19 cellular contexts compared by ENCODE assay signal in the genomic region with DNA sequence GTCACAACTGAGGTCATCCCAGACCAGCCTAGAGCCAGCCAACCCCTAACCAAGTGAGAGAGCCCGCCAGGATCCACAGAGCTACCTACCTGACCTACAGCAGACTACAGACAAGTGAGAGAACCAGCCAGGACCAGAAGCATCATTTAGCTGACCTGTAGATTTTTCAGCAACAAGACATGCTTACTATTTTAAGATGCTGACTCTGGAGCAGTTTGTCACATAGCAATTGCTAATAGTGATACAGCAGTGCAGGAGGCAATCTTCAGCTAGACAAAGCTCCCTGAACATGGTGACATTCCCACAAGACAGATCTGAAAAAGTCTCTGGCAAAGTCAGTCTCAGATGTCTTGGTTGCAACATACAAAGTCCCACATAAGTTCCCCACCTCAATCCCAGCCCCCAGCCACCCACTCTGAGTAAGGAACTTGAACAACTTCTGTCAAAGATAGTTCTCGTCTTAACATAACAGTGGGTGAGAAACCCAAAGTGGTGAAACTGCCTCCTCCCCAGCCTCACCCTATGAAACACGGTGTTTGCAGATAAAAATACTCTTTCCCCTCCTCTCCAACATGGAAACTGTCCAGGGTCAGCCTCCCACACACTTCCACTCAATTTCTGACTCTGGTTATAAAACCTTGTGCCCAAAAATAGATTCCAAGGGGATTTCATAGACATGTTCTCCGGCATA.
DNase-seq lines count a peak whose midpoint lies in the region; ATAC-seq and TF ChIP-seq lines count a peak whose summit lies in the region.
"Had no signal": no experiment of that assay in that cellular context is flagged by ENCODE, and none has a peak within 500 bp of the region (broad histone marks: within the 10 kb centered on the region; RNA-seq: fewer than 3 reads in every experiment).

No MANE protein-coding gene starts in this region.

- DNase-seq in dorsolateral prefrontal cortex (peak in 6 of 10 donors; percentile 32 to 79 (median 60)), posterior cingulate gyrus (peak in 6 of 10 donors; percentile 35 to 89 (median 77)), DMS53 (lab: John Stamatoyannopoulos, UW) (no peak), NCI-H1417 treated with DMSO at 0.1 percent for 48 hours (lab: John Stamatoyannopoulos, UW) (no peak)
- DNase-seq: C1 segment of cervical spinal cord; Calu3; CD8-positive, alpha-beta memory T cell; DMS153; Kasumi-1; NCI-H1048; NCI-H1436; NCI-H187 treated with DMSO at 0.1 percent for 48 hours; NCI-H2107; NCI-H446 treated with DMSO at 0.1 percent for 48 hours; NCI-H526 treated with DMSO at 0.1 percent for 48 hours had no signal

- H3K27ac ChIP-seq in HEK293 (ENCODE audit: extremely low read depth, low read depth, low read length) (no peak overlapping the region), dorsolateral prefrontal cortex (peak overlapping the region in 31 of 59 donors; percentile 15 to 84 (median 58))

- H3K36me3 ChIP-seq in HEK293 (ENCODE audit: control insufficient read depth in 2 of 2, insufficient read depth in 1 of 2, low read length in 2 of 2) = no peaks in the 10 kb centered on the region

- intact Hi-C loops in dorsolateral prefrontal cortex (cut with DNase I) = no loop called here
- intact Hi-C loops in posterior cingulate gyrus (cut with DNase I) = loop anchor here (5.0 kb wide), 1 partner anchor 353 kb away; no protein-coding TSS in a partner anchor

- no peak for ATAC-seq in HG03159 (IDR thresholded peaks at IDR 0.05; ENCODE audit: unreplicated experiment)
- no peak for ATAC-seq in GM21367 (IDR thresholded peaks at IDR 0.05; ENCODE audit: unreplicated experiment)
- ATAC-seq: SK-N-SH treated with all-trans-retinoic acid at 6 μM for 48 hours had no signal

- POLR2A ChIA-PET in HEK293 (lab: Yijun Ruan, JAX) = no interaction called here

- TF ChIP-seq CTCF in HEK293 (tag by site-specific recombination; IDR thresholded peaks at IDR 0.05) (no peak), dorsolateral prefrontal cortex (IDR thresholded peaks at IDR 0.05 in 54 of 56, conservative IDR thresholded peaks at IDR 0.05 in 2 of 56; ENCODE audit: low read depth in 1 of 56, partially characterized antibody in 56 of 56) (no peak)

- no peaks in the 10 kb centered on the region for H3K4me1 ChIP-seq in HEK293 (ENCODE audit: control insufficient read depth, insufficient read depth, low read length)

- CTCF ChIA-PET in HEK293 (lab: Yijun Ruan, JAX) = no interaction called here

- peaks cover 0 to 2% (median 0%) of the 10 kb centered on the region in 45 donors for H3K27me3 ChIP-seq in dorsolateral prefrontal cortex

- H3K4me3 ChIP-seq in HEK293 (ENCODE audit: low read depth, low read length) (no peak overlapping the region), dorsolateral prefrontal cortex (no peak overlapping the region)

- no peaks in the 10 kb centered on the region for H3K9me3 ChIP-seq in HEK293 (ENCODE audit: control insufficient read depth, insufficient read depth, low read depth, low read length)

TF ChIP-seq in HEK293, 187 proteins besides CTCF, POLR2A, EP300 and RAD21:
- TF ChIP-seq ZFHX2 (tag by site-specific recombination; conservative IDR thresholded peaks at IDR 0.05) = peak; percentile 80
- TF ChIP-seq, protein P1, sequence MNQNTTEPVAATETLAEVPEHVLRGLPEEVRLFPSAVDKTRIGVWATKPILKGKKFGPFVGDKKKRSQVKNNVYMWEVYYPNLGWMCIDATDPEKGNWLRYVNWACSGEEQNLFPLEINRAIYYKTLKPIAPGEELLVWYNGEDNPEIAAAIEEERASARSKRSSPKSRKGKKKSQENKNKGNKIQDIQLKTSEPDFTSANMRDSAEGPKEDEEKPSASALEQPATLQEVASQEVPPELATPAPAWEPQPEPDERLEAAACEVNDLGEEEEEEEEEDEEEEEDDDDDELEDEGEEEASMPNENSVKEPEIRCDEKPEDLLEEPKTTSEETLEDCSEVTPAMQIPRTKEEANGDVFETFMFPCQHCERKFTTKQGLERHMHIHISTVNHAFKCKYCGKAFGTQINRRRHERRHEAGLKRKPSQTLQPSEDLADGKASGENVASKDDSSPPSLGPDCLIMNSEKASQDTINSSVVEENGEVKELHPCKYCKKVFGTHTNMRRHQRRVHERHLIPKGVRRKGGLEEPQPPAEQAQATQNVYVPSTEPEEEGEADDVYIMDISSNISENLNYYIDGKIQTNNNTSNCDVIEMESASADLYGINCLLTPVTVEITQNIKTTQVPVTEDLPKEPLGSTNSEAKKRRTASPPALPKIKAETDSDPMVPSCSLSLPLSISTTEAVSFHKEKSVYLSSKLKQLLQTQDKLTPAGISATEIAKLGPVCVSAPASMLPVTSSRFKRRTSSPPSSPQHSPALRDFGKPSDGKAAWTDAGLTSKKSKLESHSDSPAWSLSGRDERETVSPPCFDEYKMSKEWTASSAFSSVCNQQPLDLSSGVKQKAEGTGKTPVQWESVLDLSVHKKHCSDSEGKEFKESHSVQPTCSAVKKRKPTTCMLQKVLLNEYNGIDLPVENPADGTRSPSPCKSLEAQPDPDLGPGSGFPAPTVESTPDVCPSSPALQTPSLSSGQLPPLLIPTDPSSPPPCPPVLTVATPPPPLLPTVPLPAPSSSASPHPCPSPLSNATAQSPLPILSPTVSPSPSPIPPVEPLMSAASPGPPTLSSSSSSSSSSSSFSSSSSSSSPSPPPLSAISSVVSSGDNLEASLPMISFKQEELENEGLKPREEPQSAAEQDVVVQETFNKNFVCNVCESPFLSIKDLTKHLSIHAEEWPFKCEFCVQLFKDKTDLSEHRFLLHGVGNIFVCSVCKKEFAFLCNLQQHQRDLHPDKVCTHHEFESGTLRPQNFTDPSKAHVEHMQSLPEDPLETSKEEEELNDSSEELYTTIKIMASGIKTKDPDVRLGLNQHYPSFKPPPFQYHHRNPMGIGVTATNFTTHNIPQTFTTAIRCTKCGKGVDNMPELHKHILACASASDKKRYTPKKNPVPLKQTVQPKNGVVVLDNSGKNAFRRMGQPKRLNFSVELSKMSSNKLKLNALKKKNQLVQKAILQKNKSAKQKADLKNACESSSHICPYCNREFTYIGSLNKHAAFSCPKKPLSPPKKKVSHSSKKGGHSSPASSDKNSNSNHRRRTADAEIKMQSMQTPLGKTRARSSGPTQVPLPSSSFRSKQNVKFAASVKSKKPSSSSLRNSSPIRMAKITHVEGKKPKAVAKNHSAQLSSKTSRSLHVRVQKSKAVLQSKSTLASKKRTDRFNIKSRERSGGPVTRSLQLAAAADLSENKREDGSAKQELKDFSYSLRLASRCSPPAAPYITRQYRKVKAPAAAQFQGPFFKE (tag by site-specific recombination; IDR thresholded peaks at IDR 0.05; ENCODE audit: borderline replicate concordance) = no peak
- TF ChIP-seq EGR2 (tag by site-specific recombination; IDR thresholded peaks at IDR 0.05; ENCODE audit: low read depth) = peak; percentile 79

Comparison
In these comparisons a context has a peak if more than half of its experiments do, and no peak if none do; other contexts are left out.
1. DNase-seq: peak in dorsolateral prefrontal cortex (6 of 10) and posterior cingulate gyrus (6 of 10); none in DMS53 (single experiment) and NCI-H1417 treated with DMSO at 0.1 percent for 48 hours (single experiment).